In the genomic region with DNA sequence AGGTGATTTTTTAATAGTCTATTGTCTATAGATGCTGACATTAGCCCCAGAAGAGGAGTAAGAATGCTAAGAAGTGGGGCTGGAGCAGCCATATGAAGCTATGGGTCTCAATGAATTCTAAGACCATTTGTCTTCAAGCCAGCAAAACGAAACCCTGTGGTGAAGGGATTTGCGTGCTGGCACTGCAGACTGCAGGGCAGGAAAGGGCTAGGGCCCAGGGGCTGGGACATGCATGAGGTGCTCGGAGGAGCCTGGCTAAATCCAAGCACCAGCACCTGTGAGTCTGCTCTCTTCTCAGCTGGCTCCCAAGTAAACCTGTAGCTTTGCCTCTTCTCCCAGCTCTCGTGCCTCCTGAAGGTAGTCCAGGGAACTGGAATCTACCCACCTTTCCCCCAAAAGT, we compare ENCODE assay signal across 13 cellular contexts. TPM values are rescaled to one million over a fixed set of nuclear protein-coding genes. Genes with fewer than 3 reads are reported as not detected.
A peak's percentile ranks its signal among the peaks of the same experiment; 100 is the strongest.
DNase-seq lines count a peak whose midpoint lies in the region; ATAC-seq and TF ChIP-seq lines count a peak whose summit lies in the region.
"Had no signal": no experiment of that assay in that cellular context is flagged by ENCODE, and none has a peak within 500 bp of the region (broad histone marks: within the 10 kb centered on the region; RNA-seq: fewer than 3 reads in every experiment).

No MANE protein-coding gene starts in this region.

- no peak overlapping the region for H4K8ac ChIP-seq in H9 (replicated peaks; ENCODE audit: insufficient read length, low read depth, low read length)

- DNase-seq in CD4-positive, CD25-positive, alpha-beta regulatory T cell = no peak
- peak; percentile 56 for DNase-seq in H9
- DNase-seq in activated naive CD8-positive, alpha-beta T cell treated with anti-CD3 and anti-CD28 coated beads, Interleukin-2, amount 50 U/mL, for 24 hours = no peak
- DNase-seq in naive thymus-derived CD8-positive, alpha-beta T cell = no peak
- no peak for DNase-seq in SW480 (ENCODE audit: low spot score)
- no peak for DNase-seq in glomerular visceral epithelial cell (ENCODE audit: extremely low spot score)
- DNase-seq: body of pancreas; hippocampal formation; MV-4-11; stimulated activated CD4-positive, alpha-beta T cell treated with anti-CD3 and anti-CD28 coated beads, Interleukin-4, amount 100 ng/mL, for 4 hours; T-helper 9 cell had no signal

- peak overlapping the region in 3 of 4 donors; percentile 56 to 79 (median 71) for H3K4me3 Mint-ChIP-seq in CD4-positive, CD25-positive, alpha-beta regulatory T cell
- H3K4me3 Mint-ChIP-seq in H9 = peak overlapping the region; percentile 72 to 76; a peak in 4 of 5 replicates
- peak overlapping the region; percentile 14 for H3K4me3 Mint-ChIP-seq in activated naive CD8-positive, alpha-beta T cell treated with anti-CD3 and anti-CD28 coated beads, Interleukin-2, amount 50 U/mL, for 24 hours
- peak overlapping the region in 8 of 10 donors; percentile 56 to 85 (median 66) for H3K4me3 Mint-ChIP-seq in naive thymus-derived CD8-positive, alpha-beta T cell

- no peak overlapping the region for H2BK12ac ChIP-seq in H9 (ENCODE audit: insufficient read length, low read depth, low read length)

- H3K56ac ChIP-seq in H9 (ENCODE audit: insufficient read length, low read depth, low read length) = no peak overlapping the region

- peaks cover 44% of the 10 kb centered on the region for H3K36me3 Mint-ChIP-seq in CD4-positive, CD25-positive, alpha-beta regulatory T cell
- peaks cover 20 to 44% (median 23%) of the 10 kb centered on the region in 3 experiments; a peak in 6 of 7 replicates for H3K36me3 Mint-ChIP-seq in H9 (ENCODE audit: insufficient read depth in 1 of 3, low read depth in 3 of 3)
- H3K36me3 Mint-ChIP-seq in activated naive CD8-positive, alpha-beta T cell treated with anti-CD3 and anti-CD28 coated beads, Interleukin-2, amount 50 U/mL, for 24 hours (ENCODE audit: low read depth) = peaks cover 22% of the 10 kb centered on the region
- H3K36me3 Mint-ChIP-seq in naive thymus-derived CD8-positive, alpha-beta T cell = peaks cover 0 to 55% (median 4%) of the 10 kb centered on the region in 3 donors

- H3K27ac Mint-ChIP-seq in CD4-positive, CD25-positive, alpha-beta regulatory T cell = peak overlapping the region; percentile 52 to 87 (median 79)
- peak overlapping the region in 1 of 3 experiments; percentile 36; a peak in 1 of 7 replicates for H3K27ac Mint-ChIP-seq in H9
- no peak overlapping the region for H3K27ac Mint-ChIP-seq in activated naive CD8-positive, alpha-beta T cell treated with anti-CD3 and anti-CD28 coated beads, Interleukin-2, amount 50 U/mL, for 24 hours
- H3K27ac Mint-ChIP-seq in naive thymus-derived CD8-positive, alpha-beta T cell = peak overlapping the region; percentile 5 to 87 (median 79)

- H3K14ac ChIP-seq in H9 (ENCODE audit: insufficient read depth, low read length) = no peak overlapping the region

- H3K4me2 ChIP-seq in H9 (ENCODE audit: insufficient read depth, insufficient read length, low read length) = no peak overlapping the region

- H3K9ac ChIP-seq in H9 (ENCODE audit: extremely low read depth, insufficient read length, low read length) = no peak overlapping the region

- H3K27ac ChIP-seq in CD4-positive, CD25-positive, alpha-beta regulatory T cell (ENCODE audit: insufficient read depth, low read length, poor library complexity, severe bottlenecking) = peak overlapping the region; percentile 60
- no peak overlapping the region for H3K27ac ChIP-seq in H9 (ENCODE audit: insufficient read length, low read depth, low read length)

- peaks cover 22% of the 10 kb centered on the region for H3K4me1 ChIP-seq in CD4-positive, CD25-positive, alpha-beta regulatory T cell (ENCODE audit: control insufficient read depth, insufficient read depth, low read length, poor library complexity, severe bottlenecking)
- H3K4me1 ChIP-seq in H9 (ENCODE audit: insufficient read depth, low read length) = no peaks in the 10 kb centered on the region

- H3K4ac ChIP-seq in H9 (ENCODE audit: low read depth, low read length) = no peak overlapping the region

- H2BK15ac ChIP-seq in H9 (ENCODE audit: low read depth, low read length) = no peak overlapping the region

- no peak overlapping the region for H3K23ac ChIP-seq in H9 (ENCODE audit: insufficient read length, low read depth, low read length)

- no peak for ATAC-seq in CD4-positive, CD25-positive, alpha-beta regulatory T cell (ENCODE audit: low read depth in 2 of 2)
- ATAC-seq in activated naive CD8-positive, alpha-beta T cell treated with anti-CD3 and anti-CD28 coated beads, Interleukin-2, amount 50 U/mL, for 24 hours = no peak
- ATAC-seq in naive thymus-derived CD8-positive, alpha-beta T cell = no peak
- ATAC-seq in HG02763 (IDR thresholded peaks at IDR 0.05; ENCODE audit: unreplicated experiment) = no peak
- ATAC-seq in HG02623 (IDR thresholded peaks at IDR 0.05; ENCODE audit: unreplicated experiment) = no peak
- ATAC-seq: body of pancreas had no signal

- peaks cover 2% of the 10 kb centered on the region for H3K23me2 ChIP-seq in H9 (ENCODE audit: insufficient read length, low read depth, low read length, poor library complexity, severe bottlenecking)

- no peak overlapping the region for H2BK5ac ChIP-seq in H9 (ENCODE audit: insufficient read length, low read length)

- H4K91ac ChIP-seq in H9 (ENCODE audit: insufficient read length, low read depth, low read length) = no peak overlapping the region

- TF ChIP-seq CTCF in H9 (conservative IDR thresholded peaks at IDR 0.05) = no peak

- H3K36me3 ChIP-seq in CD4-positive, CD25-positive, alpha-beta regulatory T cell (ENCODE audit: control insufficient read depth, insufficient read depth, low read length) = peaks cover 47% of the 10 kb centered on the region

- no peaks in the 10 kb centered on the region for H3K79me2 ChIP-seq in H9 (ENCODE audit: insufficient read depth, low read length)

- H4K20me1 ChIP-seq in H9 (ENCODE audit: control insufficient read depth, insufficient read depth, insufficient read length) = no peaks in the 10 kb centered on the region

- H2BK20ac ChIP-seq in H9 (ENCODE audit: low read depth, low read length, poor library complexity, severe bottlenecking) = no peak overlapping the region

- H3K18ac ChIP-seq in H9 (ENCODE audit: insufficient read length, low read depth, low read length) = no peak overlapping the region

- H3K27me3 Mint-ChIP-seq in CD4-positive, CD25-positive, alpha-beta regulatory T cell = peaks cover 1% of the 10 kb centered on the region
- H3K27me3 Mint-ChIP-seq in H9 (ENCODE audit: low read depth) = no peaks in the 10 kb centered on the region
- H3K27me3 Mint-ChIP-seq in activated naive CD8-positive, alpha-beta T cell treated with anti-CD3 and anti-CD28 coated beads, Interleukin-2, amount 50 U/mL, for 24 hours = no peaks in the 10 kb centered on the region
- H3K27me3 Mint-ChIP-seq in naive thymus-derived CD8-positive, alpha-beta T cell = no peaks in the 10 kb centered on the region

- no peaks in the 10 kb centered on the region for H3K9me3 ChIP-seq in CD4-positive, CD25-positive, alpha-beta regulatory T cell (ENCODE audit: control insufficient read depth in 2 of 2, low read length in 2 of 2)
- H3K9me3 ChIP-seq in H9 (ENCODE audit: control insufficient read depth, low read depth, low read length) = no peaks in the 10 kb centered on the region
- H3K9me3 ChIP-seq: body of pancreas had no signal

- no peak overlapping the region for H2BK120ac ChIP-seq in H9 (ENCODE audit: low read depth, low read length, poor library complexity, severe bottlenecking)

- H2AK5ac ChIP-seq in H9 (ENCODE audit: insufficient read length, low read length) = no peak overlapping the region

- H3K27me3 ChIP-seq in CD4-positive, CD25-positive, alpha-beta regulatory T cell (ENCODE audit: control insufficient read depth, insufficient read depth, low read length) = no peaks in the 10 kb centered on the region
- H3K27me3 ChIP-seq in H9 (ENCODE audit: insufficient read depth, low read length) = no peaks in the 10 kb centered on the region
- H3K27me3 ChIP-seq: body of pancreas had no signal

- H3K4me3 ChIP-seq in CD4-positive, CD25-positive, alpha-beta regulatory T cell (ENCODE audit: low read depth, low read length) = no peak overlapping the region
- H3K4me3 ChIP-seq: body of pancreas had no signal

- H3K79me1 ChIP-seq in H9 (ENCODE audit: insufficient read depth, low read depth, low read length, poor library complexity, severe bottlenecking) = no peaks in the 10 kb centered on the region

- WGBS in H9 (ENCODE audit: extremely low coverage, insufficient read length, low lambda C conversion rate) = no CpG with 5 or more reads among the region's 4 CpGs

- H3T11ph ChIP-seq in H9 (ENCODE audit: low read length) = no peak overlapping the region

- H2AFZ ChIP-seq in H9 (ENCODE audit: low read length) = no peak overlapping the region

- peaks cover 0 to 38% (median 23%) of the 10 kb centered on the region in 4 donors for H3K4me1 Mint-ChIP-seq in CD4-positive, CD25-positive, alpha-beta regulatory T cell
- peaks cover 11 to 12% of the 10 kb centered on the region in 2 experiments for H3K4me1 Mint-ChIP-seq in H9
- peaks cover 21% of the 10 kb centered on the region for H3K4me1 Mint-ChIP-seq in activated naive CD8-positive, alpha-beta T cell treated with anti-CD3 and anti-CD28 coated beads, Interleukin-2, amount 50 U/mL, for 24 hours
- peaks cover 12 to 38% (median 29%) of the 10 kb centered on the region in 4 donors for H3K4me1 Mint-ChIP-seq in naive thymus-derived CD8-positive, alpha-beta T cell

- POLR2A ChIA-PET in naive thymus-derived CD8-positive, alpha-beta T cell (lab: Charles Lee) = interaction anchor here (0.7 to 1.8 kb wide), 7 partner anchors 26 to 69 kb away, joined by 3 to 7 read pairs (median 4); a partner anchor contains a TSS

- no peak overlapping the region for H4K5ac ChIP-seq in H9 (ENCODE audit: insufficient read length, low read depth, low read length)

- no peaks in the 10 kb centered on the region for H3K9me3 Mint-ChIP-seq in CD4-positive, CD25-positive, alpha-beta regulatory T cell
- no peaks in the 10 kb centered on the region; a peak in 1 of 5 replicates for H3K9me3 Mint-ChIP-seq in H9
- no peaks in the 10 kb centered on the region for H3K9me3 Mint-ChIP-seq in activated naive CD8-positive, alpha-beta T cell treated with anti-CD3 and anti-CD28 coated beads, Interleukin-2, amount 50 U/mL, for 24 hours
- peaks cover 0 to 2% (median 0%) of the 10 kb centered on the region in 9 donors for H3K9me3 Mint-ChIP-seq in naive thymus-derived CD8-positive, alpha-beta T cell

RNA-seq across cellular contexts. Expression of a gene that starts 1.3 kb away (rescaled TPM):
- 74.4 TPM for total RNA-seq in CD4-positive, CD25-positive, alpha-beta regulatory T cell
- 10 to 100 TPM; 20.6 to 28.5 (median 24.6) TPM for polyA plus RNA-seq in CD4-positive, CD25-positive, alpha-beta regulatory T cell
- total RNA-seq in H9 (2021) = 22.0 and 22.9 TPM in 2 replicates
- 100 to 1,000 TPM; 101 to 112 TPM for total RNA-seq in naive thymus-derived CD8-positive, alpha-beta T cell
- 10 to 100 TPM; 13.4 to 34.3 (median 24.5) TPM for polyA plus RNA-seq in naive thymus-derived CD8-positive, alpha-beta T cell

RNA-seq across cellular contexts. Expression of a gene that starts 27.3 kb away (rescaled TPM):
- 95.5 TPM for total RNA-seq in CD4-positive, CD25-positive, alpha-beta regulatory T cell
- polyA plus RNA-seq in CD4-positive, CD25-positive, alpha-beta regulatory T cell = 10 to 100 TPM in 3 of 4 donors, 1 to 10 TPM in 1; 6.0 to 14.9 (median 11.8) TPM
- 41.0 and 44.3 TPM in 2 replicates for total RNA-seq in H9 (2021)
- 10 to 100 TPM; 79.0 to 79.9 TPM for total RNA-seq in naive thymus-derived CD8-positive, alpha-beta T cell
- 10 to 100 TPM; 12.3 to 18.5 (median 13.4) TPM for polyA plus RNA-seq in naive thymus-derived CD8-positive, alpha-beta T cell

RNA-seq across cellular contexts. Expression of a gene that starts 30.8 kb away (rescaled TPM):
- total RNA-seq in CD4-positive, CD25-positive, alpha-beta regulatory T cell = 6.3 TPM
- polyA plus RNA-seq in CD4-positive, CD25-positive, alpha-beta regulatory T cell = 10 to 100 TPM; 63.6 to 79.3 (median 70.0) TPM
- total RNA-seq in H9 (2021) = 41.1 and 45.9 TPM in 2 replicates
- total RNA-seq in naive thymus-derived CD8-positive, alpha-beta T cell = 10 to 100 TPM; 19.9 to 22.1 TPM
- polyA plus RNA-seq in naive thymus-derived CD8-positive, alpha-beta T cell = 10 to 100 TPM; 32.2 to 44.6 (median 37.9) TPM

Comparison
In these comparisons a context has a peak if more than half of its experiments do, and no peak if none do; other contexts are left out.
1. H3K4me3 Mint-ChIP-seq: peak in every context shown above with its lines; median percentile 74 in H9; 71 in CD4-positive, CD25-positive, alpha-beta regulatory T cell; 66 in naive thymus-derived CD8-positive, alpha-beta T cell; 14 in activated naive CD8-positive, alpha-beta T cell treated with anti-CD3 and anti-CD28 coated beads, Interleukin-2, amount 50 U/mL, for 24 hours.